Comparison of ENCODE assay signal across 1 cellular context in the genomic region with DNA sequence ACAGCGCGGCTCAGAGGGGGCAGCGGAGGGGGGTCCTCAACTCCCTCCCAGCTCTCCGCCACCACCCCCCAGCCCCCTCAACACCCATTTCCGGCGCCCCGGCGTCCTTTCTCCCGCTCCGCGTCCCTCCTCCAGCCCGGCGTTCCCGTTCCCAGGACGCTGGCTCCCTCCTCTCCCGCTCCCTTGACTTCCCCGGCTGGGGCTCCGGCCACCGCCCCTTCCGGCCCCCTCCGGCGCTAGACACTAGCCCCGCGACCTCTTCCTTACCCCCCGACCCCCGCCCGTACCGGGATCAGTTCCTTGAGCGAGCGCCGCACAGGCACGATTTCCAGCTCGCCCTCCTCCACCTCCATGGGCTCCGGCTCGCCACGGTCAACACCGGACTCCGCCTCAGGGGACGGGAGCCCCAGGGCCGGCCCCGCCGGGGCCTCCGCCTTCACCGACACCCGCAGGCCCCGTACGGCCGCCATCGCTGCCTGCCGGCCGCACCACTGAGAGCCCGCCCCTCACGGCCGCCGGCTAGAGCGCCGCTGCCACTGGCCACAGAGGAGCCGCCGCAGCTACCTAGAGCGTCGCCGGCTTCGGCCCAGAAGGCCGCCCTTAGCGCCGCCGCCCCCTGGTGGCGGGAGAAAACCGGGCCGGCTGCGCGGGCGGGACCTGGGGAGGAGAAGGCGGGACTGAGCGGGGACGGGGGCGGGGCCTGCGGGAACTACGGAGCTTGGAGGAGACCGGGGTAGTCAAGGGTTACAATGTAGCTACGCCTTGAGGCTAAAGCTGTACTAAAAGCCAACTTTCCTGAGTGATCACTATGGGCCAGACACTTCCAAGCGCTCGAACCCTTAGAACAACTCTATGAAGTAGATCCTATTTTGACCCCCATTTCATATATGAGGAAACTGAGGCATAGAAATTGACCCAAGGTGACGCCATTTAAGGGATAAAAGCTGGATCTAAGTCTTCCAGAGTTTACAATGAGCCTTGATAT.
A peak's percentile ranks its signal among the peaks of the same experiment; 100 is the strongest.
TF ChIP-seq lines count a peak whose summit lies in the region.

A gene with protein sequence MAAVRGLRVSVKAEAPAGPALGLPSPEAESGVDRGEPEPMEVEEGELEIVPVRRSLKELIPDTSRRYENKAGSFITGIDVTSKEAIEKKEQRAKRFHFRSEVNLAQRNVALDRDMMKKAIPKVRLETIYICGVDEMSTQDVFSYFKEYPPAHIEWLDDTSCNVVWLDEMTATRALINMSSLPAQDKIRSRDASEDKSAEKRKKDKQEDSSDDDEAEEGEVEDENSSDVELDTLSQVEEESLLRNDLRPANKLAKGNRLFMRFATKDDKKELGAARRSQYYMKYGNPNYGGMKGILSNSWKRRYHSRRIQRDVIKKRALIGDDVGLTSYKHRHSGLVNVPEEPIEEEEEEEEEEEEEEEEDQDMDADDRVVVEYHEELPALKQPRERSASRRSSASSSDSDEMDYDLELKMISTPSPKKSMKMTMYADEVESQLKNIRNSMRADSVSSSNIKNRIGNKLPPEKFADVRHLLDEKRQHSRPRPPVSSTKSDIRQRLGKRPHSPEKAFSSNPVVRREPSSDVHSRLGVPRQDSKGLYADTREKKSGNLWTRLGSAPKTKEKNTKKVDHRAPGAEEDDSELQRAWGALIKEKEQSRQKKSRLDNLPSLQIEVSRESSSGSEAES (minus strand): TSS at position 493 of the 985 bp plus-strand sequence. CDS start 23 bp downstream, at position 470.

TF ChIP-seq in HCT116, 20 proteins besides CTCF, POLR2A, EP300 and RAD21 (continued from another document):
- TF ChIP-seq POLR2AphosphoS5 (IDR thresholded peaks at IDR 0.05; ENCODE audit: low read depth, low read length) (peak; percentile 94), SP1 (IDR thresholded peaks at IDR 0.05; ENCODE audit: low read depth) (peak; percentile 69), ELF1 (IDR thresholded peaks at IDR 0.05; ENCODE audit: borderline replicate concordance, low read depth) (no peak), YY1 (IDR thresholded peaks at IDR 0.05; ENCODE audit: extremely low read depth, insufficient replicate concordance, low read depth, low read length) (peak; percentile 92), FOSL1 (IDR thresholded peaks at IDR 0.05; ENCODE audit: low read depth) (no peak), EGR1 (IDR thresholded peaks at IDR 0.05; ENCODE audit: low read depth) (peak; percentile 85)
- TF ChIP-seq, protein P1, sequence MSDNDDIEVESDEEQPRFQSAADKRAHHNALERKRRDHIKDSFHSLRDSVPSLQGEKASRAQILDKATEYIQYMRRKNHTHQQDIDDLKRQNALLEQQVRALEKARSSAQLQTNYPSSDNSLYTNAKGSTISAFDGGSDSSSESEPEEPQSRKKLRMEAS (IDR thresholded peaks at IDR 0.05), result peak; percentile 60; the same call in 1 of the 2 replicates
TF ChIP-seq in HCT116: peak in this region for 10.
